23 cellular contexts compared by ENCODE assay signal in the genomic region with DNA sequence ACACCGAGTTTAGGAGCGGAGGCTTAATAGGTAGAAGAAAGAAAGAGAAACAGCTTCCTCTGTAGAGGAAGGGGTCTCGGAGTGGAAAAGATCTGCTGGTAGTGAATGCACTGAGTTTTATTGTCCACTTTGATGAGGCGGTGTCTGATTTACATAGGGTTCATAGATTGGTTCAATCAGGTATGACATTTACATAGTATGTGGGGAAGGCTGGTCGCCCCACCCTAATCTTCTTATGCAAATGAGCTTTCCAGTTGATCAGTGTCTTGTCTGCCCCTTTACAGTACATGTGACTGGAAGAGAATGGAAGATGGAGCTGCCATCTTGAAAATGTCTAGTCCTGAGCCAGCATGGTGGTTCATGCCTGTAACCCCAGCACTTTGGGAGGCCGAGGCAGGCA.
"Had no signal": no experiment of that assay in that cellular context is flagged by ENCODE, and none has a peak within 500 bp of the region (broad histone marks: within the 10 kb centered on the region; RNA-seq: fewer than 3 reads in every experiment).

No MANE protein-coding gene starts in this region.

- H3K27ac Mint-ChIP-seq: activated CD4-positive, alpha-beta T cell treated with anti-CD3 and anti-CD28 coated beads for 36 hours; activated naive CD4-positive, alpha-beta T cell treated with anti-CD3 and anti-CD28 coated beads for 36 hours; activated naive CD8-positive, alpha-beta T cell treated with anti-CD3 and anti-CD28 coated beads, Interleukin-2, amount 10 ng/mL, durations not matched to agents 7 days and 5 days; endodermal cell; natural killer cell treated with Interleukin-12 subunit alpha and Interleukin-12 subunit beta and Interleukin-15 and Interleukin-18, amount 100 ng/mL, for 72 hours had no signal

- ATAC-seq: activated CD4-positive, alpha-beta T cell treated with anti-CD3 and anti-CD28 coated beads for 36 hours; gastrocnemius medialis; left ventricle myocardium superior; natural killer cell treated with Interleukin-12 subunit alpha and Interleukin-12 subunit beta and Interleukin-15 and Interleukin-18, amount 100 ng/mL, for 72 hours had no signal

- H3K36me3 ChIP-seq: esophagus squamous epithelium, gastrocnemius medialis, ovary, prostate gland, spleen, uterus had no signal

- H3K9me3 Mint-ChIP-seq: activated naive CD4-positive, alpha-beta T cell treated with anti-CD3 and anti-CD28 coated beads for 36 hours; natural killer cell treated with Interleukin-12 subunit alpha and Interleukin-12 subunit beta and Interleukin-15 and Interleukin-18, amount 100 ng/mL, for 72 hours had no signal

- H3K27me3 ChIP-seq: esophagus squamous epithelium, gastrocnemius medialis, ovary, spleen, testis, uterus had no signal

- H3K9me3 ChIP-seq: esophagus squamous epithelium, gastrocnemius medialis, ovary, prostate gland, testis, uterus had no signal

- H3K4me1 Mint-ChIP-seq: activated CD4-positive, alpha-beta T cell treated with anti-CD3 and anti-CD28 coated beads for 36 hours; endodermal cell had no signal

- H3K27me3 Mint-ChIP-seq: activated CD4-positive, alpha-beta T cell treated with anti-CD3 and anti-CD28 coated beads for 36 hours; activated naive CD8-positive, alpha-beta T cell treated with anti-CD3 and anti-CD28 coated beads, Interleukin-2, amount 10 ng/mL, durations not matched to agents 7 days and 5 days; natural killer cell treated with Interleukin-12 subunit alpha and Interleukin-12 subunit beta and Interleukin-15 and Interleukin-18, amount 100 ng/mL, for 72 hours had no signal

- H3K4me3 ChIP-seq: coronary artery, esophagus squamous epithelium, gastrocnemius medialis, ovary, prostate gland, spleen, testis, uterus had no signal

- DNase-seq: activated CD4-positive, alpha-beta T cell treated with anti-CD3 and anti-CD28 coated beads for 36 hours; activated CD4-positive, alpha-beta T cell treated with anti-CD3 and anti-CD28 coated beads, Interleukin-2, amount 50 U/mL, for 4 hours; activated effector memory CD4-positive, alpha-beta T cell treated with Interleukin-2 at 50 U/mL for 16 hours; activated naive CD4-positive, alpha-beta T cell treated with anti-CD3 and anti-CD28 coated beads for 36 hours; activated naive CD8-positive, alpha-beta T cell treated with anti-CD3 and anti-CD28 coated beads, Interleukin-2, amount 10 ng/mL, durations not matched to agents 7 days and 5 days; activated T-cell treated with anti-CD3 and anti-CD28 coated beads, Interleukin-2, amount 50 U/mL, for 48 hours; amniotic stem cell; cerebellar nuclear complex; endodermal cell; esophagus squamous epithelium; gastrocnemius medialis; hippocampal formation; left ventricle myocardium superior; ovary; spleen; stimulated activated CD4-positive, alpha-beta T cell treated with anti-CD3 and anti-CD28 coated beads, Interleukin-4, amount 100 ng/mL, for 1 hour; stimulated activated naive CD4-positive, alpha-beta T cell; testis; trophoblast cell; uterus had no signal

- H3K27ac ChIP-seq: coronary artery, esophagus squamous epithelium, gastrocnemius medialis, ovary, prostate gland, spleen, testis, uterus had no signal

- H3K4me3 Mint-ChIP-seq: activated CD4-positive, alpha-beta T cell treated with anti-CD3 and anti-CD28 coated beads for 36 hours; activated naive CD4-positive, alpha-beta T cell treated with anti-CD3 and anti-CD28 coated beads for 36 hours; activated naive CD8-positive, alpha-beta T cell treated with anti-CD3 and anti-CD28 coated beads, Interleukin-2, amount 10 ng/mL, durations not matched to agents 7 days and 5 days; endodermal cell; natural killer cell treated with Interleukin-12 subunit alpha and Interleukin-12 subunit beta and Interleukin-15 and Interleukin-18, amount 100 ng/mL, for 72 hours had no signal

- H3K4me1 ChIP-seq: gastrocnemius medialis, spleen, testis, uterus had no signal
